Comparison of ENCODE assay signal across 18 cellular contexts in genomic region chr17:8608001-8608400, GRCh38. TPM values are rescaled to one million over a fixed set of nuclear protein-coding genes. Genes with fewer than 3 reads are reported as not detected.
DNase-seq lines count a peak whose midpoint lies in the region; ATAC-seq and TF ChIP-seq lines count a peak whose summit lies in the region.
"Had no signal": no experiment of that assay in that cellular context is flagged by ENCODE, and none has a peak within 500 bp of the region (broad histone marks: within the 10 kb centered on the region; RNA-seq: fewer than 3 reads in every experiment).

No MANE protein-coding gene starts in this region.

- H3K36me3 ChIP-seq in ascending aorta (no peaks in the 10 kb centered on the region), rectal smooth muscle tissue (ENCODE audit: control insufficient read depth, insufficient read depth, low read length) (no peaks in the 10 kb centered on the region), testis (ENCODE audit: low read depth, missing control alignments) (no peaks in the 10 kb centered on the region)
- H3K36me3 ChIP-seq: pancreas had no signal

- TF ChIP-seq POLR2A in testis (IDR thresholded peaks at IDR 0.05) = no peak

- no peaks in the 10 kb centered on the region for H3K9me3 ChIP-seq in ascending aorta
- no peaks in the 10 kb centered on the region for H3K9me3 ChIP-seq in testis
- H3K9me3 ChIP-seq: pancreas had no signal

- H3K27ac ChIP-seq in ascending aorta (peak overlapping the region; percentile 75 to 93), rectal smooth muscle tissue (ENCODE audit: low read depth, low read length) (peak overlapping the region; percentile 1), testis (no peak overlapping the region)
- H3K27ac ChIP-seq: KMS-11, pancreas had no signal

- WGBS in testis, 2 donors = 41 to 51% methylated on average over 8 of the region's 8 CpGs

- peak overlapping the region; percentile 7 to 50 for H3K4me3 ChIP-seq in ascending aorta
- no peak overlapping the region for H3K4me3 ChIP-seq in fibroblast of pulmonary artery (replicated peaks; ENCODE audit: low read depth, low read length)
- no peak overlapping the region for H3K4me3 ChIP-seq in rectal smooth muscle tissue (ENCODE audit: low read length)
- no peak overlapping the region for H3K4me3 ChIP-seq in testis
- H3K4me3 ChIP-seq: pancreas had no signal

- no peak for ATAC-seq in HG02973 (IDR thresholded peaks at IDR 0.05; ENCODE audit: unreplicated experiment)
- ATAC-seq: activated CD8-positive, alpha-beta T cell treated with anti-CD3 and anti-CD28 coated beads for 36 hours; pancreas; sciatic nerve had no signal

- peak; percentile 78 for DNase-seq in EH (ENCODE audit: low read depth)
- no peak for DNase-seq in ascending aorta (ENCODE audit: low spot score in 2 of 2)
- DNase-seq in fibroblast of pulmonary artery (ENCODE audit: low read depth) = peak; percentile 33
- no peak for DNase-seq in testis
- no peak for DNase-seq in NCI-H128 (lab: John Stamatoyannopoulos, UW; ENCODE audit: unreplicated experiment)
- DNase-seq in AG08395 (ENCODE audit: low spot score) = no peak
- DNase-seq: activated CD4-positive, CD25-positive, alpha-beta regulatory T cell; activated CD8-positive, alpha-beta T cell treated with anti-CD3 and anti-CD28 coated beads for 36 hours; activated gamma-delta T cell treated with Interleukin-2 at 50 U/mL for 16 hours; caudate nucleus; naive B cell; NCI-H146; NCI-H524 treated with DMSO at 0.1 percent for 48 hours; pancreas had no signal

- H3K4me1 ChIP-seq in ascending aorta = peaks cover 18 to 50% of the 10 kb centered on the region in 2 donors
- peaks cover 24% of the 10 kb centered on the region for H3K4me1 ChIP-seq in rectal smooth muscle tissue (ENCODE audit: control insufficient read depth, insufficient read depth, low read length)
- H3K4me1 ChIP-seq in testis = no peaks in the 10 kb centered on the region
- H3K4me1 ChIP-seq: pancreas had no signal

- no peak for TF ChIP-seq CTCF in ascending aorta (IDR thresholded peaks at IDR 0.05)
- no peak for TF ChIP-seq CTCF in fibroblast of pulmonary artery (IDR thresholded peaks at IDR 0.05; ENCODE audit: low read length, missing control alignments)
- TF ChIP-seq CTCF in testis (IDR thresholded peaks at IDR 0.05) = no peak

- H3K27me3 ChIP-seq in ascending aorta (no peaks in the 10 kb centered on the region), rectal smooth muscle tissue (ENCODE audit: control insufficient read depth, insufficient read depth, low read length) (no peaks in the 10 kb centered on the region), testis (no peaks in the 10 kb centered on the region)

- no peak overlapping the region for H3K9ac ChIP-seq in rectal smooth muscle tissue (ENCODE audit: low read length)
- H3K9ac ChIP-seq: KMS-11 had no signal

- intact Hi-C loops in ascending aorta (cut with DNase I) = no loop called here
- intact Hi-C loops in testis (cut with DNase I; ENCODE audit: low total_unique reads) = no loop called here

RNA-seq across cellular contexts. Expression of gene MYH10, which starts 22.5 kb away (rescaled TPM):
- total RNA-seq in ascending aorta = 378 TPM
- total RNA-seq in testis = 10 to 100 TPM; 33.1 to 34.1 TPM
- polyA plus RNA-seq in testis (ENCODE audit: insufficient read depth, low read depth, low replicate concordance) = 25.5 TPM

Comparison
In these comparisons a context has a peak if more than half of its experiments do, and no peak if none do; other contexts are left out.
1. DNase-seq: peak in EH (single experiment) and fibroblast of pulmonary artery (single experiment); none in ascending aorta (0 of 2), testis (single experiment), NCI-H128 (single experiment) and AG08395 (single experiment).
2. H3K27ac ChIP-seq: peak in ascending aorta (2 of 2) and rectal smooth muscle tissue (single experiment); none in testis (0 of 2).
3. H3K4me3 ChIP-seq: peak in ascending aorta (2 of 2); none in fibroblast of pulmonary artery (single experiment), rectal smooth muscle tissue (single experiment) and testis (0 of 2).
4. RNA of gene MYH10, which starts 22.5 kb away (total RNA-seq): 378 TPM in ascending aorta (single experiment); 33.1 to 34.1 TPM in testis; every median in the first group is over 10 times any median in the second.